ENCODE assay signal across 9 cellular contexts in genomic region chr2:47654790-47655562, GRCh38.
DNase-seq lines count a peak whose midpoint lies in the region; ATAC-seq and TF ChIP-seq lines count a peak whose summit lies in the region.
"Had no signal": no experiment of that assay in that cellular context is flagged by ENCODE, and none has a peak within 500 bp of the region (broad histone marks: within the 10 kb centered on the region; RNA-seq: fewer than 3 reads in every experiment).

No MANE protein-coding gene starts in this region.

- H3K4me3 ChIP-seq in RWPE2 (ENCODE audit: severe bottlenecking): no peak overlapping the region
- H3K4me3 ChIP-seq in stomach: no peak overlapping the region

- H3K27me3 ChIP-seq in RWPE2 (ENCODE audit: insufficient read depth, poor library complexity, severe bottlenecking): no peaks in the 10 kb centered on the region
- no peaks in the 10 kb centered on the region for H3K27me3 ChIP-seq in stomach

- H3K9me3 ChIP-seq in RWPE2 (ENCODE audit: severe bottlenecking): no peaks in the 10 kb centered on the region
- no peaks in the 10 kb centered on the region for H3K9me3 ChIP-seq in stomach

- H3K36me3 ChIP-seq in RWPE2 (ENCODE audit: low read depth): no peaks in the 10 kb centered on the region
- H3K36me3 ChIP-seq in stomach: no peaks in the 10 kb centered on the region

- peak; percentile 24 for DNase-seq in DMS53 treated with DMSO at 0.1 percent for 48 hours (lab: John Stamatoyannopoulos, UW; ENCODE audit: unreplicated experiment)
- no peak for DNase-seq in RWPE2 (ENCODE audit: low spot score)
- no peak for DNase-seq in amygdala (lab: John Stamatoyannopoulos, UW)
- DNase-seq in stomach: no peak
- DNase-seq in inferior parietal cortex (ENCODE audit: extremely low spot score): no peak
- no peak for DNase-seq in activated CD8-positive, alpha-beta memory T cell treated with anti-CD3 and anti-CD28 coated beads, Interleukin-2, amount 50 U/mL, for 48 hours

- peak; percentile 82 for ATAC-seq in GM19452 (IDR thresholded peaks at IDR 0.05; ENCODE audit: unreplicated experiment)
- peak; percentile 78 for ATAC-seq in HG03139 (IDR thresholded peaks at IDR 0.05; ENCODE audit: unreplicated experiment)
- ATAC-seq in RWPE2 (ENCODE audit: low read depth): peak; percentile 58

- intact Hi-C loops in stomach (cut with DNase I; ENCODE audit: low total_unique reads): no loop called here

- no peak for TF ChIP-seq POLR2A in stomach (IDR thresholded peaks at IDR 0.05)

- H3K4me1 ChIP-seq in RWPE2 (ENCODE audit: insufficient read depth, poor library complexity, severe bottlenecking): peaks cover 16% of the 10 kb centered on the region
- peaks cover 0 to 8% (median 2%) of the 10 kb centered on the region in 4 donors for H3K4me1 ChIP-seq in stomach

- no peak for TF ChIP-seq EP300 in stomach (IDR thresholded peaks at IDR 0.05)

- H3K27ac ChIP-seq in RWPE2 (ENCODE audit: poor library complexity, severe bottlenecking) (no peak overlapping the region), stomach (no peak overlapping the region)
- H3K27ac ChIP-seq: parathyroid adenoma had no signal

- TF ChIP-seq CTCF in RWPE2 (IDR thresholded peaks at IDR 0.05; ENCODE audit: poor library complexity, severe bottlenecking) (no peak), stomach (IDR thresholded peaks at IDR 0.05) (no peak)

- 48 to 60% (median 58%) methylated on average over 12 to 15 of the region's 15 CpGs for WGBS in stomach, 5 donors
